Comparison of ENCODE assay signal across 8 cellular contexts in genomic region chr3:152281032-152281713, GRCh38. TPM values are rescaled to one million over a fixed set of nuclear protein-coding genes. Genes with fewer than 3 reads are reported as not detected.
A peak's percentile ranks its signal among the peaks of the same experiment; 100 is the strongest.
DNase-seq lines count a peak whose midpoint lies in the region; ATAC-seq and TF ChIP-seq lines count a peak whose summit lies in the region.

No MANE protein-coding gene starts in this region.

- H4K20me1 ChIP-seq in BLaER1: peaks cover 96% of the 10 kb centered on the region

- no peaks in the 10 kb centered on the region for H3K36me3 ChIP-seq in BLaER1
- H3K36me3 ChIP-seq in upper lobe of right lung: no peaks in the 10 kb centered on the region

- H3K9me3 ChIP-seq in BLaER1 (no peaks in the 10 kb centered on the region), upper lobe of right lung (no peaks in the 10 kb centered on the region)

- H3K4me3 ChIP-seq in BLaER1 (no peak overlapping the region), upper lobe of right lung (no peak overlapping the region)

- H3K9ac ChIP-seq in BLaER1: no peak overlapping the region

- intact Hi-C loops in upper lobe of right lung (cut with DNase I): no loop called here

- H3K27me3 ChIP-seq in BLaER1: no peaks in the 10 kb centered on the region
- no peaks in the 10 kb centered on the region for H3K27me3 ChIP-seq in upper lobe of right lung

- ATAC-seq in GM19467 (IDR thresholded peaks at IDR 0.05; ENCODE audit: unreplicated experiment) (peak; percentile 66), HG03469 (IDR thresholded peaks at IDR 0.05; ENCODE audit: unreplicated experiment) (peak; percentile 77), upper lobe of right lung (no peak)

- in situ Hi-C loops in KBM-7 (cut with MboI; ENCODE audit: low pct_unique_long_range_greater_than_20kb, low sequenced_read_pairs): loop anchor here (25.0 kb wide), 1 partner anchor 156 kb away; no protein-coding TSS in a partner anchor

- H3K27ac ChIP-seq in BLaER1 (no peak overlapping the region), upper lobe of right lung (no peak overlapping the region)

- DNase-seq in fibroblast of peridontal ligament (ENCODE audit: extremely low read depth) (peak; percentile 51), NCI-H1417 (lab: John Stamatoyannopoulos, UW) (no peak), upper lobe of right lung (no peak), KBM-7 (no peak)
- DNase-seq in activated effector memory CD4-positive, alpha-beta T cell treated with anti-CD3 and anti-CD28 coated beads, Interleukin-2, amount 50 U/mL, for 16 hours: no peak

- no peak for TF ChIP-seq CTCF in upper lobe of right lung (IDR thresholded peaks at IDR 0.05)

- H3K4me2 ChIP-seq in BLaER1: 0 out of 2 replicates have a peak overlapping the region, but pooled peaks have one; percentile 1

- peaks cover 56% of the 10 kb centered on the region for H3K4me1 ChIP-seq in BLaER1
- H3K4me1 ChIP-seq in upper lobe of right lung: peaks cover 74% of the 10 kb centered on the region

RNA-seq across cellular contexts. Expression of gene MBNL1, which starts 12.4 kb away (rescaled TPM):
- total RNA-seq in upper lobe of right lung: 229 TPM
